ENCODE assay signal across 17 cellular contexts in the genomic region with DNA sequence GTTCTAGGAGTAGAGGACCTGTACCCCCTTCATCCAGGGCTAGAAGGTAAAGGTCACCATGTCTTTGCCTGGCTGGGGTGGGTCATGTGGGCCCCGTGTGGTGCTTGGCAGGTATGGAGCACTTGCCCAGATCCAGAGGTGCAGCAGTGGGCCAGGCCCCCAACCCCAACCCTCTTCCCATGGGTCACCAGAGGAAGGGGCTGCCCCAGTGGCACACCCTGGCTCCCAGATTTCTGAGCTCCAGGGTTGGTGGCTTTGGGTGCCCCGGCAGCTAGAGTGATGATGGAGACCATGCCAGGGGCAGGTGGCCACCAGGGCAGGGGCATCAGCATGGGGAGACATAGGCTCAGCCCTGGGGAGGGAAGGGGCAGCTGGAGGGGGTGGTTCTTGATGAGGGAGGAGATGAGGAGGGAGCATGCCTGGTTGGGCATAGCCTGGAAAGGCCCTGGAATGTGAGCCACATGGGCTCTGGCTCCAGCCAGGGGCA. TPM values are rescaled to one million over a fixed set of nuclear protein-coding genes. Genes with fewer than 3 reads are reported as not detected.
"Had no signal": no experiment of that assay in that cellular context is flagged by ENCODE, and none has a peak within 500 bp of the region (broad histone marks: within the 10 kb centered on the region; RNA-seq: fewer than 3 reads in every experiment).

No MANE protein-coding gene starts in this region.

- H3K4me3 Mint-ChIP-seq: activated naive CD4-positive, alpha-beta T cell treated with anti-CD3 and anti-CD28 coated beads, Interleukin-2, amount 50 U/mL, for 24 hours; stimulated activated naive CD8-positive, alpha-beta T cell treated with anti-CD3 and anti-CD28 coated beads, Interleukin-15, amount 100 ng/mL, for 72 hours had no signal

- DNase-seq: activated CD4-positive, alpha-beta T cell treated with anti-CD3 and anti-CD28 coated beads, Interleukin-2, amount 50 U/mL, for 1 hour; activated gamma-delta T cell treated with Interleukin-2 at 50 U/mL for 16 hours; activated T-cell treated with anti-CD3 and anti-CD28 coated beads, Interleukin-2, amount 50 U/mL, for 1 hour; anterior cingulate cortex; body of pancreas; kidney glomerular epithelial cell; retina; stimulated activated naive CD8-positive, alpha-beta T cell treated with anti-CD3 and anti-CD28 coated beads, Interleukin-15, amount 100 ng/mL, for 72 hours; tibial artery had no signal

- H3K4me3 ChIP-seq: body of pancreas, cardiac muscle cell, tibial artery had no signal

- H3K27ac Mint-ChIP-seq: activated naive CD4-positive, alpha-beta T cell treated with anti-CD3 and anti-CD28 coated beads, Interleukin-2, amount 50 U/mL, for 24 hours; progenitor cell of endocrine pancreas; stimulated activated naive CD8-positive, alpha-beta T cell treated with anti-CD3 and anti-CD28 coated beads, Interleukin-15, amount 100 ng/mL, for 72 hours had no signal

- H3K27ac ChIP-seq: body of pancreas, cardiac muscle cell had no signal

- H3K27me3 ChIP-seq: tibial artery had no signal

- H3K36me3 ChIP-seq: cardiac muscle cell had no signal

- H3K9me3 Mint-ChIP-seq: activated naive CD4-positive, alpha-beta T cell treated with anti-CD3 and anti-CD28 coated beads, Interleukin-2, amount 50 U/mL, for 24 hours; stimulated activated naive CD8-positive, alpha-beta T cell treated with anti-CD3 and anti-CD28 coated beads, Interleukin-15, amount 100 ng/mL, for 72 hours had no signal

- H3K9me3 ChIP-seq: body of pancreas, heart right ventricle, tibial artery had no signal

- ATAC-seq: body of pancreas; heart right ventricle; stimulated activated naive CD8-positive, alpha-beta T cell treated with anti-CD3 and anti-CD28 coated beads, Interleukin-15, amount 100 ng/mL, for 72 hours had no signal

RNA-seq across cellular contexts. Expression of a gene that starts 2.3 kb away (rescaled TPM):
- total RNA-seq: T-helper 1 cell treated with Interleukin-12 subunit alpha and Interleukin-12 subunit beta and Interleukin-4 antibody, amounts not matched to agents 30 ng/mL and 1 ng/mL, for 36 hours had no signal

RNA-seq across cellular contexts. Expression of a gene that starts 6.7 kb away (rescaled TPM):
- total RNA-seq: T-helper 1 cell treated with Interleukin-12 subunit alpha and Interleukin-12 subunit beta and Interleukin-4 antibody, amounts not matched to agents 30 ng/mL and 1 ng/mL, for 36 hours had no signal

RNA-seq across cellular contexts. Expression of a gene that starts 39.5 kb away (rescaled TPM):
- total RNA-seq: chondrocyte; epithelial cell of proximal tubule; mononuclear cell; T-helper 1 cell treated with Interleukin-12 subunit alpha and Interleukin-12 subunit beta and Interleukin-4 antibody, amounts not matched to agents 30 ng/mL and 1 ng/mL, for 36 hours had no signal
